Comparison of ENCODE assay signal across 1 cellular context in the genomic region with DNA sequence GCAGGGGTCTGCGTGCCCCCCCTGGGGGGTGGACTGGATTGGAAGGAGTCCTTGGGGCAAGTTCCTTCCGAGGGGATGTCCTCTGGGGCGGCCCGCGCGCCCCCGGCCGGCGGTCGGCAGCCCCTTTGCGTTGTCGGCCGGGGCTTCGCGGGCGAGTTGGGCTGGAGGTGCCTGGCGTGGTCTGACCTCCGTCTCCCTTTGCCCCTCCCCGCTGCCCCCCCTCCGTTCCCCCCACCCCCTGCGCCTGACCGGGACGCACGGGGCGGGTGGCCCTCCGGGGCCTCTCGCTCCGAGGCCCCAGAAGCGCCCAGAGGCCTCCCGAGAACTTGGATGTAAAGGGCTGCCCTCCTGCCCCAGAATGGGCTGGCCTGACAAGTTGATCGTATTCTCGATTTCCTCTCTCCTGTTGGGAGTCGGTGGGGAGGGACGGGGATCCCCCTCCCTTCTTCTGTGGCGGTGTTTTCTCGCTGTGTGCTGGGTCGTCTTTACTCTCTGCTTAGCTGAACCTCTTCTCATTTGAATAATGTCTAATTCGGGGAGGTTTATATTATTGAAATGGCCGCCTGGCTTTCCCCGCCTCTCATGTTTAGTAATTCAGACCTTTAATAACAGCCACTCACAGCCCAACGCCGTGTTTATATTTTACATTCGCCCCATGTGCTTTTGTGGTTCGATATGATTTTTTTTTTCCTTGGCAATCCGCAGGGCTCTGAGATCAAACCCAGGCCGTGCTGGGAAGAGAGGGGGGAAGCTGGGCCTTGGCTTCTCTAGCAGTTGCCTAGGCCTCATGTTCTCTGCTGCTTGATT.
TF ChIP-seq lines count a peak whose summit lies in the region.

No MANE protein-coding gene starts in this region.

TF ChIP-seq in K562, 482 proteins besides CTCF, POLR2A, EP300 and RAD21 (continued from another document and continues in another):
- TF ChIP-seq, protein P1, sequence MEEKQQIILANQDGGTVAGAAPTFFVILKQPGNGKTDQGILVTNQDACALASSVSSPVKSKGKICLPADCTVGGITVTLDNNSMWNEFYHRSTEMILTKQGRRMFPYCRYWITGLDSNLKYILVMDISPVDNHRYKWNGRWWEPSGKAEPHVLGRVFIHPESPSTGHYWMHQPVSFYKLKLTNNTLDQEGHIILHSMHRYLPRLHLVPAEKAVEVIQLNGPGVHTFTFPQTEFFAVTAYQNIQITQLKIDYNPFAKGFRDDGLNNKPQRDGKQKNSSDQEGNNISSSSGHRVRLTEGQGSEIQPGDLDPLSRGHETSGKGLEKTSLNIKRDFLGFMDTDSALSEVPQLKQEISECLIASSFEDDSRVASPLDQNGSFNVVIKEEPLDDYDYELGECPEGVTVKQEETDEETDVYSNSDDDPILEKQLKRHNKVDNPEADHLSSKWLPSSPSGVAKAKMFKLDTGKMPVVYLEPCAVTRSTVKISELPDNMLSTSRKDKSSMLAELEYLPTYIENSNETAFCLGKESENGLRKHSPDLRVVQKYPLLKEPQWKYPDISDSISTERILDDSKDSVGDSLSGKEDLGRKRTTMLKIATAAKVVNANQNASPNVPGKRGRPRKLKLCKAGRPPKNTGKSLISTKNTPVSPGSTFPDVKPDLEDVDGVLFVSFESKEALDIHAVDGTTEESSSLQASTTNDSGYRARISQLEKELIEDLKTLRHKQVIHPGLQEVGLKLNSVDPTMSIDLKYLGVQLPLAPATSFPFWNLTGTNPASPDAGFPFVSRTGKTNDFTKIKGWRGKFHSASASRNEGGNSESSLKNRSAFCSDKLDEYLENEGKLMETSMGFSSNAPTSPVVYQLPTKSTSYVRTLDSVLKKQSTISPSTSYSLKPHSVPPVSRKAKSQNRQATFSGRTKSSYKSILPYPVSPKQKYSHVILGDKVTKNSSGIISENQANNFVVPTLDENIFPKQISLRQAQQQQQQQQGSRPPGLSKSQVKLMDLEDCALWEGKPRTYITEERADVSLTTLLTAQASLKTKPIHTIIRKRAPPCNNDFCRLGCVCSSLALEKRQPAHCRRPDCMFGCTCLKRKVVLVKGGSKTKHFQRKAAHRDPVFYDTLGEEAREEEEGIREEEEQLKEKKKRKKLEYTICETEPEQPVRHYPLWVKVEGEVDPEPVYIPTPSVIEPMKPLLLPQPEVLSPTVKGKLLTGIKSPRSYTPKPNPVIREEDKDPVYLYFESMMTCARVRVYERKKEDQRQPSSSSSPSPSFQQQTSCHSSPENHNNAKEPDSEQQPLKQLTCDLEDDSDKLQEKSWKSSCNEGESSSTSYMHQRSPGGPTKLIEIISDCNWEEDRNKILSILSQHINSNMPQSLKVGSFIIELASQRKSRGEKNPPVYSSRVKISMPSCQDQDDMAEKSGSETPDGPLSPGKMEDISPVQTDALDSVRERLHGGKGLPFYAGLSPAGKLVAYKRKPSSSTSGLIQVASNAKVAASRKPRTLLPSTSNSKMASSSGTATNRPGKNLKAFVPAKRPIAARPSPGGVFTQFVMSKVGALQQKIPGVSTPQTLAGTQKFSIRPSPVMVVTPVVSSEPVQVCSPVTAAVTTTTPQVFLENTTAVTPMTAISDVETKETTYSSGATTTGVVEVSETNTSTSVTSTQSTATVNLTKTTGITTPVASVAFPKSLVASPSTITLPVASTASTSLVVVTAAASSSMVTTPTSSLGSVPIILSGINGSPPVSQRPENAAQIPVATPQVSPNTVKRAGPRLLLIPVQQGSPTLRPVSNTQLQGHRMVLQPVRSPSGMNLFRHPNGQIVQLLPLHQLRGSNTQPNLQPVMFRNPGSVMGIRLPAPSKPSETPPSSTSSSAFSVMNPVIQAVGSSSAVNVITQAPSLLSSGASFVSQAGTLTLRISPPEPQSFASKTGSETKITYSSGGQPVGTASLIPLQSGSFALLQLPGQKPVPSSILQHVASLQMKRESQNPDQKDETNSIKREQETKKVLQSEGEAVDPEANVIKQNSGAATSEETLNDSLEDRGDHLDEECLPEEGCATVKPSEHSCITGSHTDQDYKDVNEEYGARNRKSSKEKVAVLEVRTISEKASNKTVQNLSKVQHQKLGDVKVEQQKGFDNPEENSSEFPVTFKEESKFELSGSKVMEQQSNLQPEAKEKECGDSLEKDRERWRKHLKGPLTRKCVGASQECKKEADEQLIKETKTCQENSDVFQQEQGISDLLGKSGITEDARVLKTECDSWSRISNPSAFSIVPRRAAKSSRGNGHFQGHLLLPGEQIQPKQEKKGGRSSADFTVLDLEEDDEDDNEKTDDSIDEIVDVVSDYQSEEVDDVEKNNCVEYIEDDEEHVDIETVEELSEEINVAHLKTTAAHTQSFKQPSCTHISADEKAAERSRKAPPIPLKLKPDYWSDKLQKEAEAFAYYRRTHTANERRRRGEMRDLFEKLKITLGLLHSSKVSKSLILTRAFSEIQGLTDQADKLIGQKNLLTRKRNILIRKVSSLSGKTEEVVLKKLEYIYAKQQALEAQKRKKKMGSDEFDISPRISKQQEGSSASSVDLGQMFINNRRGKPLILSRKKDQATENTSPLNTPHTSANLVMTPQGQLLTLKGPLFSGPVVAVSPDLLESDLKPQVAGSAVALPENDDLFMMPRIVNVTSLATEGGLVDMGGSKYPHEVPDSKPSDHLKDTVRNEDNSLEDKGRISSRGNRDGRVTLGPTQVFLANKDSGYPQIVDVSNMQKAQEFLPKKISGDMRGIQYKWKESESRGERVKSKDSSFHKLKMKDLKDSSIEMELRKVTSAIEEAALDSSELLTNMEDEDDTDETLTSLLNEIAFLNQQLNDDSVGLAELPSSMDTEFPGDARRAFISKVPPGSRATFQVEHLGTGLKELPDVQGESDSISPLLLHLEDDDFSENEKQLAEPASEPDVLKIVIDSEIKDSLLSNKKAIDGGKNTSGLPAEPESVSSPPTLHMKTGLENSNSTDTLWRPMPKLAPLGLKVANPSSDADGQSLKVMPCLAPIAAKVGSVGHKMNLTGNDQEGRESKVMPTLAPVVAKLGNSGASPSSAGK (IDR thresholded peaks at IDR 0.05), result no peak
- TF ChIP-seq GABPB1 (CRISPR knock-in tag; IDR thresholded peaks at IDR 0.05) (no peak), HNRNPH1 (optimal IDR thresholded peaks at IDR 0.05; ENCODE audit: low read depth, low read length) (no peak), ZNF511 (CRISPR knock-in tag; IDR thresholded peaks at IDR 0.05) (no peak), NCOA2 (IDR thresholded peaks at IDR 0.05; ENCODE audit: partially characterized antibody in 2 of 2) (no peak), EGR1 (conservative IDR thresholded peaks at IDR 0.05) (peak; percentile 62; the same call in 1 of the 2 replicates), PCBP1 (IDR thresholded peaks at IDR 0.05; ENCODE audit: low read depth, low read length, poor library complexity, severe bottlenecking) (peak; percentile 78), ZNF263 (CRISPR knock-in tag; IDR thresholded peaks at IDR 0.05; ENCODE audit: borderline replicate concordance) (no peak), TARDBP (IDR thresholded peaks at IDR 0.05) (no peak), KLF13 (tag; IDR thresholded peaks at IDR 0.05; ENCODE audit: borderline replicate concordance, low read depth) (no peak), RB1 (IDR thresholded peaks at IDR 0.05; ENCODE audit: low read depth) (no peak), GATAD2A (IDR thresholded peaks at IDR 0.05) (no peak), TRIM28 (IDR thresholded peaks at IDR 0.05) (no peak), RNF2 (IDR thresholded peaks at IDR 0.05) (no peak), CREM (IDR thresholded peaks at IDR 0.05; ENCODE audit: low read depth) (no peak; the same call in none of the 2 replicates), RBM17 (IDR thresholded peaks at IDR 0.05; ENCODE audit: borderline replicate concordance, low read depth, low read length) (no peak), E2F3 (CRISPR knock-in tag; IDR thresholded peaks at IDR 0.05) (no peak), SNAPC5 (CRISPR knock-in tag; IDR thresholded peaks at IDR 0.05) (no peak), NONO (IDR thresholded peaks at IDR 0.05; ENCODE audit: low read depth in 2 of 2, low read length in 1 of 2) (peak in 1 of 2 experiments; percentile 23; a peak in 1 of 4 replicates), ASH1L (IDR thresholded peaks at IDR 0.05; ENCODE audit: borderline replicate concordance, low read depth, partially characterized antibody) (no peak), ZNF79 (CRISPR knock-in tag; IDR thresholded peaks at IDR 0.05; ENCODE audit: low read depth) (peak; percentile 96), SIN3A (IDR thresholded peaks at IDR 0.05; ENCODE audit: borderline replicate concordance in 2 of 2, control insufficient read depth in 1 of 2, low read depth in 2 of 2, low read length in 2 of 2) (peak in 1 of 2 experiments; percentile 14; a peak in 1 of 4 replicates), ZEB2 (IDR thresholded peaks at IDR 0.05) (no peak), ZKSCAN1 (IDR thresholded peaks at IDR 0.05; ENCODE audit: low read depth, low read length) (no peak), MYC (IDR thresholded peaks at IDR 0.05; ENCODE audit: low read depth, low read length) (peak; percentile 47), MYC (CRISPR knock-in tag; IDR thresholded peaks at IDR 0.05; ENCODE audit: borderline replicate concordance, low read depth) (0 out of 2 replicates have a peak, but pooled peaks have one; percentile 27), SMARCE1 (IDR thresholded peaks at IDR 0.05) (peak; percentile 41; the same call in 1 of the 2 replicates), SRF (CRISPR knock-in tag; IDR thresholded peaks at IDR 0.05) (no peak; a peak in 1 of 4 replicates), TCFL5 (CRISPR knock-in tag; conservative IDR thresholded peaks at IDR 0.05) (no peak), RHOXF2B (CRISPR knock-in tag; conservative IDR thresholded peaks at IDR 0.05) (no peak), IFI16 (CRISPR knock-in tag; IDR thresholded peaks at IDR 0.05) (no peak)
- TF ChIP-seq, protein P2, sequence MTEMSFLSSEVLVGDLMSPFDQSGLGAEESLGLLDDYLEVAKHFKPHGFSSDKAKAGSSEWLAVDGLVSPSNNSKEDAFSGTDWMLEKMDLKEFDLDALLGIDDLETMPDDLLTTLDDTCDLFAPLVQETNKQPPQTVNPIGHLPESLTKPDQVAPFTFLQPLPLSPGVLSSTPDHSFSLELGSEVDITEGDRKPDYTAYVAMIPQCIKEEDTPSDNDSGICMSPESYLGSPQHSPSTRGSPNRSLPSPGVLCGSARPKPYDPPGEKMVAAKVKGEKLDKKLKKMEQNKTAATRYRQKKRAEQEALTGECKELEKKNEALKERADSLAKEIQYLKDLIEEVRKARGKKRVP (CRISPR knock-in tag; IDR thresholded peaks at IDR 0.05), result no peak
- TF ChIP-seq, protein P3, sequence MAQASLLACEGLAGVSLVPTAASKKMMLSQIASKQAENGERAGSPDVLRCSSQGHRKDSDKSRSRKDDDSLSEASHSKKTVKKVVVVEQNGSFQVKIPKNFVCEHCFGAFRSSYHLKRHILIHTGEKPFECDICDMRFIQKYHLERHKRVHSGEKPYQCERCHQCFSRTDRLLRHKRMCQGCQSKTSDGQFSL (CRISPR knock-in tag; IDR thresholded peaks at IDR 0.05), result peak; percentile 75; the same call in 1 of the 2 replicates
- TF ChIP-seq, protein P3 (tag; IDR thresholded peaks at IDR 0.05), result peak in 1 of 2 experiments; percentile 90; a peak in 2 of 4 replicates
- TF ChIP-seq, protein P4, sequence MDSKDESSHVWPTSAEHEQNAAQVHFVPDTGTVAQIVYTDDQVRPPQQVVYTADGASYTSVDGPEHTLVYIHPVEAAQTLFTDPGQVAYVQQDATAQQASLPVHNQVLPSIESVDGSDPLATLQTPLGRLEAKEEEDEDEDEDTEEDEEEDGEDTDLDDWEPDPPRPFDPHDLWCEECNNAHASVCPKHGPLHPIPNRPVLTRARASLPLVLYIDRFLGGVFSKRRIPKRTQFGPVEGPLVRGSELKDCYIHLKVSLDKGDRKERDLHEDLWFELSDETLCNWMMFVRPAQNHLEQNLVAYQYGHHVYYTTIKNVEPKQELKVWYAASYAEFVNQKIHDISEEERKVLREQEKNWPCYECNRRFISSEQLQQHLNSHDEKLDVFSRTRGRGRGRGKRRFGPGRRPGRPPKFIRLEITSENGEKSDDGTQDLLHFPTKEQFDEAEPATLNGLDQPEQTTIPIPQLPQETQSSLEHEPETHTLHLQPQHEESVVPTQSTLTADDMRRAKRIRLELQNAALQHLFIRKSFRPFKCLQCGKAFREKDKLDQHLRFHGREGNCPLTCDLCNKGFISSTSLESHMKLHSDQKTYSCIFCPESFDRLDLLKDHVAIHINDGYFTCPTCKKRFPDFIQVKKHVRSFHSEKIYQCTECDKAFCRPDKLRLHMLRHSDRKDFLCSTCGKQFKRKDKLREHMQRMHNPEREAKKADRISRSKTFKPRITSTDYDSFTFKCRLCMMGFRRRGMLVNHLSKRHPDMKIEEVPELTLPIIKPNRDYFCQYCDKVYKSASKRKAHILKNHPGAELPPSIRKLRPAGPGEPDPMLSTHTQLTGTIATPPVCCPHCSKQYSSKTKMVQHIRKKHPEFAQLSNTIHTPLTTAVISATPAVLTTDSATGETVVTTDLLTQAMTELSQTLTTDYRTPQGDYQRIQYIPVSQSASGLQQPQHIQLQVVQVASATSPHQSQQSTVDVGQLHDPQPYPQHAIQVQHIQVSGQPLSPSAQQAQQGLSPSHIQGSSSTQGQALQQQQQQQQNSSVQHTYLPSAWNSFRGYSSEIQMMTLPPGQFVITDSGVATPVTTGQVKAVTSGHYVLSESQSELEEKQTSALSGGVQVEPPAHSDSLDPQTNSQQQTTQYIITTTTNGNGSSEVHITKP (IDR thresholded peaks at IDR 0.05; ENCODE audit: partially characterized antibody), result peak; percentile 91
- TF ChIP-seq, protein P5, sequence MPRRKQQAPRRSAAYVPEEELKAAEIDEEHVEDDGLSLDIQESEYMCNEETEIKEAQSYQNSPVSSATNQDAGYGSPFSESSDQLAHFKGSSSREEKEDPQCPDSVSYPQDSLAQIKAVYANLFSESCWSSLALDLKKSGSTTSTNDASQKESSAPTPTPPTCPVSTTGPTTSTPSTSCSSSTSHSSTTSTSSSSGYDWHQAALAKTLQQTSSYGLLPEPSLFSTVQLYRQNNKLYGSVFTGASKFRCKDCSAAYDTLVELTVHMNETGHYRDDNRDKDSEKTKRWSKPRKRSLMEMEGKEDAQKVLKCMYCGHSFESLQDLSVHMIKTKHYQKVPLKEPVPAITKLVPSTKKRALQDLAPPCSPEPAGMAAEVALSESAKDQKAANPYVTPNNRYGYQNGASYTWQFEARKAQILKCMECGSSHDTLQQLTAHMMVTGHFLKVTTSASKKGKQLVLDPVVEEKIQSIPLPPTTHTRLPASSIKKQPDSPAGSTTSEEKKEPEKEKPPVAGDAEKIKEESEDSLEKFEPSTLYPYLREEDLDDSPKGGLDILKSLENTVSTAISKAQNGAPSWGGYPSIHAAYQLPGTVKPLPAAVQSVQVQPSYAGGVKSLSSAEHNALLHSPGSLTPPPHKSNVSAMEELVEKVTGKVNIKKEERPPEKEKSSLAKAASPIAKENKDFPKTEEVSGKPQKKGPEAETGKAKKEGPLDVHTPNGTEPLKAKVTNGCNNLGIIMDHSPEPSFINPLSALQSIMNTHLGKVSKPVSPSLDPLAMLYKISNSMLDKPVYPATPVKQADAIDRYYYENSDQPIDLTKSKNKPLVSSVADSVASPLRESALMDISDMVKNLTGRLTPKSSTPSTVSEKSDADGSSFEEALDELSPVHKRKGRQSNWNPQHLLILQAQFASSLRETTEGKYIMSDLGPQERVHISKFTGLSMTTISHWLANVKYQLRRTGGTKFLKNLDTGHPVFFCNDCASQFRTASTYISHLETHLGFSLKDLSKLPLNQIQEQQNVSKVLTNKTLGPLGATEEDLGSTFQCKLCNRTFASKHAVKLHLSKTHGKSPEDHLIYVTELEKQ (CRISPR knock-in tag; IDR thresholded peaks at IDR 0.05), result no peak
